In the genomic region with DNA sequence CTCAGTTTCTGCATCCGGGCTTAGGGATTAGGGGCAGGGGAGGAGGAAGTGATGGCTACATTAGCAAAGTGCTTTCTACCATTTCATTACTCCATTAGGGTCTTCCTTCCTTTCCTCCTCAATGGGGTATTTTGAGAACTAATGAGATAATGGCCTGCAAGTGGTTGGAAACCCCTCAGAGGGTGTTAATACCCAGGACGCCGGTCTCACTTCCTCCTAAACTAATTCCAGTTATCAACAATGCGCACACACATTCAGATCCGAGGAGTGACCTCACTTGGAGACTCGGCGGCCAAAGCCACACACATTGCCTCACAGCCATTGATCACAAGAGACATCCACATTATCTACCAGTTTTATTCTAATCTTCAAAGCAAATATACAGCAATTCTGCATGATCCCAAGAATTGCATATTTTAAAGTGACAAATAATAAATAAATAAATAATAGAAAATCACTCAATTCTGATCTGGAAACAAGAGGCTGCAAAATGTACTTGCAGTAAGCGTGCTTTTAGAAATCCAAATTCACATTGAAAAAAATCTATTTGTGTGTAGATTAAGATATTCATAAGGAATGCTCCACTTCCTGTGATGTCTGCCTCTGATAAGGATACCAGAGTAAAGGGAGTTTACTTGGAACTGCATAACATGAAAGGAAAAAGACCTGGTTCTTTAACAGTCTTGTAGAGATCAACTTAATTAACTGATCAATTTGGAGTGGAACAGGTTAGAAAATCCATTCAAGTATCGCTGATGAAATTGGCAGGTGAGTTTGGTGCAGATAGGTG, we compare ENCODE assay signal across 27 cellular contexts.
DNase-seq lines count a peak whose midpoint lies in the region; ATAC-seq and TF ChIP-seq lines count a peak whose summit lies in the region.
"Had no signal": no experiment of that assay in that cellular context is flagged by ENCODE, and none has a peak within 500 bp of the region (broad histone marks: within the 10 kb centered on the region; RNA-seq: fewer than 3 reads in every experiment).

No MANE protein-coding gene starts in this region.

- H3K27ac Mint-ChIP-seq in endothelial cell (ENCODE audit: unreplicated experiment), result peak overlapping the region; percentile 20
- H3K27ac Mint-ChIP-seq in stimulated activated effector memory CD8-positive, alpha-beta T cell treated with anti-CD3 and anti-CD28 coated beads, Interleukin-12 subunit alpha, Interleukin-12 subunit beta, amount 100 ng/mL, for 72 hours, result no peak overlapping the region
- H3K27ac Mint-ChIP-seq: activated B cell treated with CpG ODN at 0.5 μM for 24 hours; activated T-helper 2 cell treated with anti-CD3 and anti-CD28 coated beads, Interferon-gamma antibody, Interleukin-2, Interleukin-4, amounts not matched to agents 10 μg/mL and 5 μg/mL and 100 μg/mL, durations not matched to agents 14 hours and 24 hours and 36 hours; natural killer cell; T-helper 2 cell treated with Interferon-gamma antibody and Interleukin-4, amounts not matched to agents 5 μg/mL and 100 μg/mL, for 36 hours had no signal

- H3K36me3 Mint-ChIP-seq in endothelial cell (ENCODE audit: low read depth, unreplicated experiment), result no peaks in the 10 kb centered on the region
- H3K36me3 Mint-ChIP-seq in stimulated activated effector memory CD8-positive, alpha-beta T cell treated with anti-CD3 and anti-CD28 coated beads, Interleukin-12 subunit alpha, Interleukin-12 subunit beta, amount 100 ng/mL, for 72 hours, result no peaks in the 10 kb centered on the region
- H3K36me3 Mint-ChIP-seq: natural killer cell had no signal

- H3K4me1 Mint-ChIP-seq in endothelial cell (ENCODE audit: unreplicated experiment), result peaks cover 28% of the 10 kb centered on the region
- H3K4me1 Mint-ChIP-seq in stimulated activated effector memory CD8-positive, alpha-beta T cell treated with anti-CD3 and anti-CD28 coated beads, Interleukin-12 subunit alpha, Interleukin-12 subunit beta, amount 100 ng/mL, for 72 hours, result no peaks in the 10 kb centered on the region
- H3K4me1 Mint-ChIP-seq: activated B cell treated with CpG ODN at 0.5 μM for 24 hours, natural killer cell had no signal

- 44% methylated on average over 9 of the region's 9 CpGs for WGBS in smooth muscle cell (ENCODE audit: low lambda C conversion rate)

- H3K9me3 ChIP-seq in left ventricle myocardium inferior (replicated peaks) (no peaks in the 10 kb centered on the region), OCI-LY3 (ENCODE audit: insufficient read depth, low read length) (no peaks in the 10 kb centered on the region), smooth muscle cell (replicated peaks; ENCODE audit: low read depth) (no peaks in the 10 kb centered on the region)
- H3K9me3 ChIP-seq: HAP-1, right lobe of liver, thoracic aorta had no signal

- H3K27me3 ChIP-seq in left ventricle myocardium inferior (ENCODE audit: low read depth) (no peaks in the 10 kb centered on the region), OCI-LY3 (ENCODE audit: low read depth, low read length) (peaks cover 86% of the 10 kb centered on the region), smooth muscle cell (ENCODE audit: low read depth) (no peaks in the 10 kb centered on the region)
- H3K27me3 ChIP-seq: BLaER1 treated with 17β-estradiol and CSF1 and Interleukin-3, amounts not matched to agents 10 nM and 100 nM; right lobe of liver had no signal

- H3K79me2 ChIP-seq in OCI-LY3 (ENCODE audit: low read length) (no peaks in the 10 kb centered on the region), smooth muscle cell (ENCODE audit: low read depth) (no peaks in the 10 kb centered on the region)
- H3K79me2 ChIP-seq: parathyroid adenoma had no signal

- no peak for TF ChIP-seq CTCF in left ventricle myocardium inferior (IDR thresholded peaks at IDR 0.05; ENCODE audit: borderline replicate concordance)
- no peak for TF ChIP-seq CTCF in OCI-LY3 (IDR thresholded peaks at IDR 0.05; ENCODE audit: low read depth, low read length)
- TF ChIP-seq CTCF in endothelial cell (IDR thresholded peaks at IDR 0.05; ENCODE audit: unreplicated experiment), result no peak
- no peak for TF ChIP-seq CTCF in smooth muscle cell (IDR thresholded peaks at IDR 0.05; ENCODE audit: borderline replicate concordance, insufficient read depth, poor library complexity, severe bottlenecking)

- H3K27ac ChIP-seq in left ventricle myocardium inferior (replicated peaks) (no peak overlapping the region), OCI-LY3 (ENCODE audit: low read length) (no peak overlapping the region), smooth muscle cell (ENCODE audit: low read depth) (no peak overlapping the region)
- H3K27ac ChIP-seq: BLaER1 treated with 17β-estradiol and CSF1 and Interleukin-3, amounts not matched to agents 10 nM and 100 nM; epithelial cell of prostate; parathyroid adenoma; right lobe of liver; RWPE1; thoracic aorta had no signal

- no peak for DNase-seq in left ventricle myocardium inferior
- no peak for DNase-seq in cardiac septum (ENCODE audit: low spot score)
- no peak for DNase-seq in endothelial cell (ENCODE audit: low spot score)
- no peak for DNase-seq in smooth muscle cell (lab: John Stamatoyannopoulos, UW; ENCODE audit: unreplicated experiment)
- DNase-seq in stimulated activated effector memory CD8-positive, alpha-beta T cell treated with anti-CD3 and anti-CD28 coated beads, Interleukin-12 subunit alpha, Interleukin-12 subunit beta, amount 100 ng/mL, for 72 hours (ENCODE audit: low spot score in 2 of 2), result no peak
- no peak for DNase-seq in AML-193 (lab: John Stamatoyannopoulos, UW)
- no peak for DNase-seq in NCI-H1105 (lab: John Stamatoyannopoulos, UW)
- DNase-seq: ACHN; activated B cell treated with CpG ODN at 0.5 μM for 24 hours; activated CD4-positive, alpha-beta T cell treated with anti-CD3 and anti-CD28 coated beads, Interleukin-2, amount 50 U/mL, for 48 hours; COR-L47; Kasumi-1; natural killer cell; NCI-H2081 treated with DMSO at 0.1 percent for 48 hours; NCI-H510A treated with DMSO at 0.1 percent for 48 hours; right lobe of liver; stimulated activated naive CD8-positive, alpha-beta T cell treated with anti-CD3 and anti-CD28 coated beads, Interleukin-15, Interleukin-2, amounts not matched to agents 100 U/mL and 50 U/mL, for 24 hours had no signal

- H3K4me3 ChIP-seq in left ventricle myocardium inferior, result peak overlapping the region; percentile 19
- peak overlapping the region; percentile 10; the same call in 1 of the 2 replicates for H3K4me3 ChIP-seq in OCI-LY3 (ENCODE audit: low read length)
- H3K4me3 ChIP-seq in smooth muscle cell, result no peak overlapping the region
- H3K4me3 ChIP-seq: BLaER1 treated with 17β-estradiol and CSF1 and Interleukin-3, amounts not matched to agents 10 nM and 100 nM; HAP-1; right lobe of liver; thoracic aorta had no signal

- no peaks in the 10 kb centered on the region for H3K36me3 ChIP-seq in left ventricle myocardium inferior
- H3K36me3 ChIP-seq in OCI-LY3 (replicated peaks; ENCODE audit: low read depth, low read length), result no peaks in the 10 kb centered on the region
- no peaks in the 10 kb centered on the region for H3K36me3 ChIP-seq in smooth muscle cell (ENCODE audit: low read depth)
- H3K36me3 ChIP-seq: HAP-1, right lobe of liver, thoracic aorta had no signal

- H2AFZ ChIP-seq in OCI-LY3 (ENCODE audit: low read depth, low read length) (no peak overlapping the region), smooth muscle cell (ENCODE audit: low read depth) (no peak overlapping the region)
- H2AFZ ChIP-seq: parathyroid adenoma had no signal

- H4K20me1 ChIP-seq in OCI-LY3 (ENCODE audit: insufficient read depth, low read length), result no peaks in the 10 kb centered on the region
- H4K20me1 ChIP-seq in smooth muscle cell (ENCODE audit: low read depth), result no peaks in the 10 kb centered on the region
- H4K20me1 ChIP-seq: BLaER1 treated with 17β-estradiol and CSF1 and Interleukin-3, amounts not matched to agents 10 nM and 100 nM had no signal

- H3K4me3 Mint-ChIP-seq in endothelial cell (ENCODE audit: unreplicated experiment), result peak overlapping the region; percentile 27
- no peak overlapping the region for H3K4me3 Mint-ChIP-seq in stimulated activated effector memory CD8-positive, alpha-beta T cell treated with anti-CD3 and anti-CD28 coated beads, Interleukin-12 subunit alpha, Interleukin-12 subunit beta, amount 100 ng/mL, for 72 hours
- H3K4me3 Mint-ChIP-seq: activated B cell treated with CpG ODN at 0.5 μM for 24 hours; natural killer cell; T-helper 2 cell treated with Interferon-gamma antibody and Interleukin-4, amounts not matched to agents 5 μg/mL and 100 μg/mL, for 36 hours had no signal

- H3K4me2 ChIP-seq in OCI-LY3 (ENCODE audit: low read length) (peak overlapping the region; percentile 44), smooth muscle cell (peak overlapping the region; percentile 18)
- H3K4me2 ChIP-seq: BLaER1 treated with 17β-estradiol and CSF1 and Interleukin-3, amounts not matched to agents 10 nM and 100 nM had no signal

- no peaks in the 10 kb centered on the region for H3K9me3 Mint-ChIP-seq in endothelial cell (ENCODE audit: unreplicated experiment)
- H3K9me3 Mint-ChIP-seq in stimulated activated effector memory CD8-positive, alpha-beta T cell treated with anti-CD3 and anti-CD28 coated beads, Interleukin-12 subunit alpha, Interleukin-12 subunit beta, amount 100 ng/mL, for 72 hours, result no peaks in the 10 kb centered on the region
- H3K9me3 Mint-ChIP-seq: activated B cell treated with CpG ODN at 0.5 μM for 24 hours; activated T-helper 2 cell treated with anti-CD3 and anti-CD28 coated beads, Interferon-gamma antibody, Interleukin-2, Interleukin-4, amounts not matched to agents 10 μg/mL and 5 μg/mL and 100 μg/mL, durations not matched to agents 14 hours and 24 hours and 36 hours; natural killer cell; T-helper 2 cell treated with Interferon-gamma antibody and Interleukin-4, amounts not matched to agents 5 μg/mL and 100 μg/mL, for 36 hours had no signal

- intact Hi-C loops in left ventricle myocardium inferior (cut with micrococcal nuclease) (no loop called here), cardiac septum (cut with DNase I) (loop anchor here (5.0 kb wide), 1 partner anchor 35 kb away; no protein-coding TSS in a partner anchor)

- H3K4me1 ChIP-seq in left ventricle myocardium inferior (peaks cover 21% of the 10 kb centered on the region), OCI-LY3 (ENCODE audit: low read length) (peaks cover 48% of the 10 kb centered on the region), smooth muscle cell (ENCODE audit: low read depth) (peaks cover 3% of the 10 kb centered on the region)
- H3K4me1 ChIP-seq: parathyroid adenoma, right lobe of liver had no signal

- peaks cover 8% of the 10 kb centered on the region for H3K27me3 Mint-ChIP-seq in endothelial cell (ENCODE audit: unreplicated experiment)

- ATAC-seq in stimulated activated effector memory CD8-positive, alpha-beta T cell treated with anti-CD3 and anti-CD28 coated beads, Interleukin-12 subunit alpha, Interleukin-12 subunit beta, amount 100 ng/mL, for 72 hours, result no peak
- ATAC-seq: activated naive CD4-positive, alpha-beta T cell treated with anti-CD3 and anti-CD28 coated beads, Interleukin-2, amount 50 U/mL, for 72 hours; natural killer cell; right lobe of liver; stimulated activated naive CD8-positive, alpha-beta T cell treated with anti-CD3 and anti-CD28 coated beads, Interleukin-15, Interleukin-2, amounts not matched to agents 100 U/mL and 50 U/mL, for 24 hours had no signal

- H3K9ac ChIP-seq in OCI-LY3 (ENCODE audit: low read length), result no peak overlapping the region
- no peak overlapping the region for H3K9ac ChIP-seq in smooth muscle cell (ENCODE audit: low read depth)
- H3K9ac ChIP-seq: BLaER1 treated with 17β-estradiol and CSF1 and Interleukin-3, amounts not matched to agents 10 nM and 100 nM; parathyroid adenoma had no signal

- H3F3A ChIP-seq in smooth muscle cell (ENCODE audit: low read depth), result no peaks in the 10 kb centered on the region
